Comparison of ENCODE assay signal across 2 cellular contexts in the genomic region with DNA sequence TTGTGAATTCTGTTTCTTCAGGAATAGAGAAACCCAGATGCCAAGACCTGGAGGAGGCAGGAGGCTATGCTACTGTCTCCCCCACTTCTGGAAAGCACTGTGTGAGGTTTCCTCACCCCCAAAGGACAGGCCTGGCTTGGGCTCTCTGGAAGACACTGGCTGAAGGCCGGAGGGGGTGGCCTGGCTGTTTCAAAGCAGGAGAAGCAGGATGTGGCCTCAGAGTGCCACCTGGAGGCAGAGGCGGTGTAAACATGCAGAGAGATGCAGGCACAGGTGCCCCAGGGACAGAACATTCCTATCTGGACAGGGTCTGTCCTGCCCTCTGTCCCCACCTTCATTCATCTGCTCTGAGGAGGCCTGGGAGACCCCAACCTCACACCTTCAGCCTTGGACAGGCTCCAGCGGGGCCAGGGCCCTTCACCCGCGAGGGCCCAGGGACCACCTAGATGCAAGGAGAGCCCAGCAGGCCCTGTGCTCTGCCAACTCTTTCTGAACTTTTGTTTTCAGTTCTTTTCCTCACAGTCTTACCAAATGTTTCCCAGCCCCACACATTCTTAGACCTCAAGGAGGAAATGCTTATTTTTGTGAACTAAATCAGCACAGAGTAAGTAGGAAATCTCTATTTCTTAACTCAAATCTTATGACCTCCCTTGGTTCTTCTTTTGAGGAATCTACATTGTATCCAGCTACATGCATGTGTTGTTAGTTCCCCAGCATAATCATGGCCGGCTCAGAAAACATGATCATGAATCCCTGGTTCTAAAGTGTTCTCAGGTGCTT.
TF ChIP-seq lines count a peak whose summit lies in the region.

No MANE protein-coding gene starts in this region.

TF ChIP-seq in SK-N-SH treated with all-trans-retinoic acid at 6 μM for 48 hours, 23 proteins besides CTCF, POLR2A, EP300 and RAD21 (continued from another document):
- TF ChIP-seq, protein P1, sequence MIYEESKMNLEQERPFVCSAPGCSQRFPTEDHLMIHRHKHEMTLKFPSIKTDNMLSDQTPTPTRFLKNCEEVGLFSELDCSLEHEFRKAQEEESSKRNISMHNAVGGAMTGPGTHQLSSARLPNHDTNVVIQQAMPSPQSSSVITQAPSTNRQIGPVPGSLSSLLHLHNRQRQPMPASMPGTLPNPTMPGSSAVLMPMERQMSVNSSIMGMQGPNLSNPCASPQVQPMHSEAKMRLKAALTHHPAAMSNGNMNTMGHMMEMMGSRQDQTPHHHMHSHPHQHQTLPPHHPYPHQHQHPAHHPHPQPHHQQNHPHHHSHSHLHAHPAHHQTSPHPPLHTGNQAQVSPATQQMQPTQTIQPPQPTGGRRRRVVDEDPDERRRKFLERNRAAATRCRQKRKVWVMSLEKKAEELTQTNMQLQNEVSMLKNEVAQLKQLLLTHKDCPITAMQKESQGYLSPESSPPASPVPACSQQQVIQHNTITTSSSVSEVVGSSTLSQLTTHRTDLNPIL (CRISPR knock-in tag; IDR thresholded peaks at IDR 0.05; ENCODE audit: low read depth), result no peak
- TF ChIP-seq GLIS3 (CRISPR knock-in tag; IDR thresholded peaks at IDR 0.05) (no peak), ZNF8 (CRISPR knock-in tag; IDR thresholded peaks at IDR 0.05) (no peak), OSR1 (CRISPR knock-in tag; IDR thresholded peaks at IDR 0.05) (no peak), TCF4 (CRISPR knock-in tag; IDR thresholded peaks at IDR 0.05; ENCODE audit: borderline replicate concordance) (no peak), PPARA (CRISPR knock-in tag; IDR thresholded peaks at IDR 0.05; ENCODE audit: borderline replicate concordance) (no peak), ISL1 (CRISPR knock-in tag; IDR thresholded peaks at IDR 0.05) (no peak), ZNF565 (CRISPR knock-in tag; conservative IDR thresholded peaks at IDR 0.05; ENCODE audit: low read depth) (no peak)
- TF ChIP-seq, protein P2, sequence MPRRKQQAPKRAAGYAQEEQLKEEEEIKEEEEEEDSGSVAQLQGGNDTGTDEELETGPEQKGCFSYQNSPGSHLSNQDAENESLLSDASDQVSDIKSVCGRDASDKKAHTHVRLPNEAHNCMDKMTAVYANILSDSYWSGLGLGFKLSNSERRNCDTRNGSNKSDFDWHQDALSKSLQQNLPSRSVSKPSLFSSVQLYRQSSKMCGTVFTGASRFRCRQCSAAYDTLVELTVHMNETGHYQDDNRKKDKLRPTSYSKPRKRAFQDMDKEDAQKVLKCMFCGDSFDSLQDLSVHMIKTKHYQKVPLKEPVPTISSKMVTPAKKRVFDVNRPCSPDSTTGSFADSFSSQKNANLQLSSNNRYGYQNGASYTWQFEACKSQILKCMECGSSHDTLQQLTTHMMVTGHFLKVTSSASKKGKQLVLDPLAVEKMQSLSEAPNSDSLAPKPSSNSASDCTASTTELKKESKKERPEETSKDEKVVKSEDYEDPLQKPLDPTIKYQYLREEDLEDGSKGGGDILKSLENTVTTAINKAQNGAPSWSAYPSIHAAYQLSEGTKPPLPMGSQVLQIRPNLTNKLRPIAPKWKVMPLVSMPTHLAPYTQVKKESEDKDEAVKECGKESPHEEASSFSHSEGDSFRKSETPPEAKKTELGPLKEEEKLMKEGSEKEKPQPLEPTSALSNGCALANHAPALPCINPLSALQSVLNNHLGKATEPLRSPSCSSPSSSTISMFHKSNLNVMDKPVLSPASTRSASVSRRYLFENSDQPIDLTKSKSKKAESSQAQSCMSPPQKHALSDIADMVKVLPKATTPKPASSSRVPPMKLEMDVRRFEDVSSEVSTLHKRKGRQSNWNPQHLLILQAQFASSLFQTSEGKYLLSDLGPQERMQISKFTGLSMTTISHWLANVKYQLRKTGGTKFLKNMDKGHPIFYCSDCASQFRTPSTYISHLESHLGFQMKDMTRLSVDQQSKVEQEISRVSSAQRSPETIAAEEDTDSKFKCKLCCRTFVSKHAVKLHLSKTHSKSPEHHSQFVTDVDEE (CRISPR knock-in tag; IDR thresholded peaks at IDR 0.05), result no peak

TF ChIP-seq in K562, 482 proteins besides CTCF, POLR2A, EP300 and RAD21 (continued from another document and continues in another):
- TF ChIP-seq, protein P3, sequence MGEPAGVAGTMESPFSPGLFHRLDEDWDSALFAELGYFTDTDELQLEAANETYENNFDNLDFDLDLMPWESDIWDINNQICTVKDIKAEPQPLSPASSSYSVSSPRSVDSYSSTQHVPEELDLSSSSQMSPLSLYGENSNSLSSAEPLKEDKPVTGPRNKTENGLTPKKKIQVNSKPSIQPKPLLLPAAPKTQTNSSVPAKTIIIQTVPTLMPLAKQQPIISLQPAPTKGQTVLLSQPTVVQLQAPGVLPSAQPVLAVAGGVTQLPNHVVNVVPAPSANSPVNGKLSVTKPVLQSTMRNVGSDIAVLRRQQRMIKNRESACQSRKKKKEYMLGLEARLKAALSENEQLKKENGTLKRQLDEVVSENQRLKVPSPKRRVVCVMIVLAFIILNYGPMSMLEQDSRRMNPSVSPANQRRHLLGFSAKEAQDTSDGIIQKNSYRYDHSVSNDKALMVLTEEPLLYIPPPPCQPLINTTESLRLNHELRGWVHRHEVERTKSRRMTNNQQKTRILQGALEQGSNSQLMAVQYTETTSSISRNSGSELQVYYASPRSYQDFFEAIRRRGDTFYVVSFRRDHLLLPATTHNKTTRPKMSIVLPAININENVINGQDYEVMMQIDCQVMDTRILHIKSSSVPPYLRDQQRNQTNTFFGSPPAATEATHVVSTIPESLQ (CRISPR knock-in tag; IDR thresholded peaks at IDR 0.05), result no peak
- TF ChIP-seq U2AF1 (optimal IDR thresholded peaks at IDR 0.05; ENCODE audit: low read depth, low read length), result no peak
- TF ChIP-seq, protein P4, sequence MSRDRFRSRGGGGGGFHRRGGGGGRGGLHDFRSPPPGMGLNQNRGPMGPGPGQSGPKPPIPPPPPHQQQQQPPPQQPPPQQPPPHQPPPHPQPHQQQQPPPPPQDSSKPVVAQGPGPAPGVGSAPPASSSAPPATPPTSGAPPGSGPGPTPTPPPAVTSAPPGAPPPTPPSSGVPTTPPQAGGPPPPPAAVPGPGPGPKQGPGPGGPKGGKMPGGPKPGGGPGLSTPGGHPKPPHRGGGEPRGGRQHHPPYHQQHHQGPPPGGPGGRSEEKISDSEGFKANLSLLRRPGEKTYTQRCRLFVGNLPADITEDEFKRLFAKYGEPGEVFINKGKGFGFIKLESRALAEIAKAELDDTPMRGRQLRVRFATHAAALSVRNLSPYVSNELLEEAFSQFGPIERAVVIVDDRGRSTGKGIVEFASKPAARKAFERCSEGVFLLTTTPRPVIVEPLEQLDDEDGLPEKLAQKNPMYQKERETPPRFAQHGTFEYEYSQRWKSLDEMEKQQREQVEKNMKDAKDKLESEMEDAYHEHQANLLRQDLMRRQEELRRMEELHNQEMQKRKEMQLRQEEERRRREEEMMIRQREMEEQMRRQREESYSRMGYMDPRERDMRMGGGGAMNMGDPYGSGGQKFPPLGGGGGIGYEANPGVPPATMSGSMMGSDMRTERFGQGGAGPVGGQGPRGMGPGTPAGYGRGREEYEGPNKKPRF (IDR thresholded peaks at IDR 0.05; ENCODE audit: low read depth, low read length), result no peak
- no peak for TF ChIP-seq ZNF384 (IDR thresholded peaks at IDR 0.05; ENCODE audit: low read depth, low read length)
- TF ChIP-seq CREM (IDR thresholded peaks at IDR 0.05; ENCODE audit: low read depth), result 0 out of 2 replicates have a peak, but pooled peaks have one; percentile 13
- TF ChIP-seq, protein P5, sequence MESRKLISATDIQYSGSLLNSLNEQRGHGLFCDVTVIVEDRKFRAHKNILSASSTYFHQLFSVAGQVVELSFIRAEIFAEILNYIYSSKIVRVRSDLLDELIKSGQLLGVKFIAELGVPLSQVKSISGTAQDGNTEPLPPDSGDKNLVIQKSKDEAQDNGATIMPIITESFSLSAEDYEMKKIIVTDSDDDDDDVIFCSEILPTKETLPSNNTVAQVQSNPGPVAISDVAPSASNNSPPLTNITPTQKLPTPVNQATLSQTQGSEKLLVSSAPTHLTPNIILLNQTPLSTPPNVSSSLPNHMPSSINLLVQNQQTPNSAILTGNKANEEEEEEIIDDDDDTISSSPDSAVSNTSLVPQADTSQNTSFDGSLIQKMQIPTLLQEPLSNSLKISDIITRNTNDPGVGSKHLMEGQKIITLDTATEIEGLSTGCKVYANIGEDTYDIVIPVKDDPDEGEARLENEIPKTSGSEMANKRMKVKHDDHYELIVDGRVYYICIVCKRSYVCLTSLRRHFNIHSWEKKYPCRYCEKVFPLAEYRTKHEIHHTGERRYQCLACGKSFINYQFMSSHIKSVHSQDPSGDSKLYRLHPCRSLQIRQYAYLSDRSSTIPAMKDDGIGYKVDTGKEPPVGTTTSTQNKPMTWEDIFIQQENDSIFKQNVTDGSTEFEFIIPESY (CRISPR knock-in tag; IDR thresholded peaks at IDR 0.05), result no peak
- TF ChIP-seq NCOA6 (IDR thresholded peaks at IDR 0.05), result no peak
- TF ChIP-seq MED1 (CRISPR knock-in tag; IDR thresholded peaks at IDR 0.05; ENCODE audit: borderline replicate concordance), result no peak
- TF ChIP-seq NR1H2 (CRISPR knock-in tag; IDR thresholded peaks at IDR 0.05), result no peak
- no peak for TF ChIP-seq OTX1 (CRISPR knock-in tag; IDR thresholded peaks at IDR 0.05)
- no peak for TF ChIP-seq CBX3 (IDR thresholded peaks at IDR 0.05; ENCODE audit: borderline replicate concordance in 1 of 2, low read length in 2 of 2)
- TF ChIP-seq ASH1L (IDR thresholded peaks at IDR 0.05; ENCODE audit: borderline replicate concordance, low read depth, partially characterized antibody), result no peak
- TF ChIP-seq NCOA2 (IDR thresholded peaks at IDR 0.05; ENCODE audit: partially characterized antibody in 2 of 2), result no peak
- TF ChIP-seq, protein P6, sequence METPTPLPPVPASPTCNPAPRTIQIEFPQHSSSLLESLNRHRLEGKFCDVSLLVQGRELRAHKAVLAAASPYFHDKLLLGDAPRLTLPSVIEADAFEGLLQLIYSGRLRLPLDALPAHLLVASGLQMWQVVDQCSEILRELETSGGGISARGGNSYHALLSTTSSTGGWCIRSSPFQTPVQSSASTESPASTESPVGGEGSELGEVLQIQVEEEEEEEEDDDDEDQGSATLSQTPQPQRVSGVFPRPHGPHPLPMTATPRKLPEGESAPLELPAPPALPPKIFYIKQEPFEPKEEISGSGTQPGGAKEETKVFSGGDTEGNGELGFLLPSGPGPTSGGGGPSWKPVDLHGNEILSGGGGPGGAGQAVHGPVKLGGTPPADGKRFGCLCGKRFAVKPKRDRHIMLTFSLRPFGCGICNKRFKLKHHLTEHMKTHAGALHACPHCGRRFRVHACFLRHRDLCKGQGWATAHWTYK (CRISPR knock-in tag; IDR thresholded peaks at IDR 0.05), result no peak
- TF ChIP-seq PRMT5 (CRISPR knock-in tag; IDR thresholded peaks at IDR 0.05), result no peak
- no peak for TF ChIP-seq ZNF324 (CRISPR knock-in tag; IDR thresholded peaks at IDR 0.05)
- no peak for TF ChIP-seq HDAC1 (IDR thresholded peaks at IDR 0.05)
- TF ChIP-seq, protein P7, sequence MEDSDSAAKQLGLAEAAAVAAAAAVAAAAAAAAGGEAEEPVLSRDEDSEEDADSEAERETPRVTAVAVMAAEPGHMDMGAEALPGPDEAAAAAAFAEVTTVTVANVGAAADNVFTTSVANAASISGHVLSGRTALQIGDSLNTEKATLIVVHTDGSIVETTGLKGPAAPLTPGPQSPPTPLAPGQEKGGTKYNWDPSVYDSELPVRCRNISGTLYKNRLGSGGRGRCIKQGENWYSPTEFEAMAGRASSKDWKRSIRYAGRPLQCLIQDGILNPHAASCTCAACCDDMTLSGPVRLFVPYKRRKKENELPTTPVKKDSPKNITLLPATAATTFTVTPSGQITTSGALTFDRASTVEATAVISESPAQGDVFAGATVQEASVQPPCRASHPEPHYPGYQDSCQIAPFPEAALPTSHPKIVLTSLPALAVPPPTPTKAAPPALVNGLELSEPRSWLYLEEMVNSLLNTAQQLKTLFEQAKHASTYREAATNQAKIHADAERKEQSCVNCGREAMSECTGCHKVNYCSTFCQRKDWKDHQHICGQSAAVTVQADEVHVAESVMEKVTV (CRISPR knock-in tag; IDR thresholded peaks at IDR 0.05), result peak; percentile 75
- no peak for TF ChIP-seq ZNF263 (CRISPR knock-in tag; IDR thresholded peaks at IDR 0.05; ENCODE audit: borderline replicate concordance)
- TF ChIP-seq YY1 (IDR thresholded peaks at IDR 0.05; ENCODE audit: borderline replicate concordance in 1 of 3, control insufficient read depth in 1 of 3, extremely low read depth in 1 of 3, insufficient read depth in 3 of 3, insufficient read length in 1 of 3, insufficient replicate concordance in 2 of 3, low read depth in 1 of 3, low read length in 2 of 3), result no peak
- TF ChIP-seq ZSCAN32 (CRISPR knock-in tag; IDR thresholded peaks at IDR 0.05), result no peak
- TF ChIP-seq MEF2D (tag; conservative IDR thresholded peaks at IDR 0.05; ENCODE audit: low read depth), result no peak
- no peak for TF ChIP-seq ZNF174 (CRISPR knock-in tag; IDR thresholded peaks at IDR 0.05)
- no peak for TF ChIP-seq ARNT (IDR thresholded peaks at IDR 0.05)
- TF ChIP-seq HNRNPUL1 (IDR thresholded peaks at IDR 0.05; ENCODE audit: low read length), result no peak
- TF ChIP-seq CBFA2T2 (conservative IDR thresholded peaks at IDR 0.05), result no peak
- TF ChIP-seq FOXK2 (conservative IDR thresholded peaks at IDR 0.05 in 1 of 2, IDR thresholded peaks at IDR 0.05 in 1 of 2; ENCODE audit: low read depth in 2 of 2), result peak; percentile 87 to 91
- no peak for TF ChIP-seq MCM2 (IDR thresholded peaks at IDR 0.05; ENCODE audit: low read depth)
- 0 out of 2 replicates have a peak, but pooled peaks have one; percentile 26 for TF ChIP-seq FOXJ2 (tag; IDR thresholded peaks at IDR 0.05)
- no peak for TF ChIP-seq PHF20 (IDR thresholded peaks at IDR 0.05; ENCODE audit: partially characterized antibody)
- peak; percentile 86 for TF ChIP-seq STAG1 (CRISPR knock-in tag; IDR thresholded peaks at IDR 0.05; ENCODE audit: borderline replicate concordance)
- no peak for TF ChIP-seq MYBL2 (IDR thresholded peaks at IDR 0.05; ENCODE audit: low read depth)
- no peak for TF ChIP-seq MYBL2 (CRISPR knock-in tag; IDR thresholded peaks at IDR 0.05; ENCODE audit: borderline replicate concordance)
- no peak for TF ChIP-seq MAFK (IDR thresholded peaks at IDR 0.05; ENCODE audit: low read length)
- 0 out of 4 replicates have a peak, but pooled peaks of 1 of the 2 experiments have one; percentile 7 for TF ChIP-seq RCOR1 (IDR thresholded peaks at IDR 0.05; ENCODE audit: borderline replicate concordance in 1 of 2, low read depth in 2 of 2, low read length in 2 of 2)
- TF ChIP-seq GATA2 (CRISPR knock-in tag; IDR thresholded peaks at IDR 0.05), result no peak
- TF ChIP-seq, protein P8, sequence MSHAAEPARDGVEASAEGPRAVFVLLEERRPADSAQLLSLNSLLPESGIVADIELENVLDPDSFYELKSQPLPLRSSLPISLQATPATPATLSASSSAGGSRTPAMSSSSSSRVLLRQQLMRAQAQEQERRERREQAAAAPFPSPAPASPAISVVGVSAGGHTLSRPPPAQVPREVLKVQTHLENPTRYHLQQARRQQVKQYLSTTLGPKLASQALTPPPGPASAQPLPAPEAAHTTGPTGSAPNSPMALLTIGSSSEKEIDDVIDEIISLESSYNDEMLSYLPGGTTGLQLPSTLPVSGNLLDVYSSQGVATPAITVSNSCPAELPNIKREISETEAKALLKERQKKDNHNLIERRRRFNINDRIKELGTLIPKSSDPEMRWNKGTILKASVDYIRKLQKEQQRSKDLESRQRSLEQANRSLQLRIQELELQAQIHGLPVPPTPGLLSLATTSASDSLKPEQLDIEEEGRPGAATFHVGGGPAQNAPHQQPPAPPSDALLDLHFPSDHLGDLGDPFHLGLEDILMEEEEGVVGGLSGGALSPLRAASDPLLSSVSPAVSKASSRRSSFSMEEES (CRISPR knock-in tag; IDR thresholded peaks at IDR 0.05), result no peak
- no peak for TF ChIP-seq JUNB (CRISPR knock-in tag; conservative IDR thresholded peaks at IDR 0.05)
- no peak for TF ChIP-seq RBM14 (IDR thresholded peaks at IDR 0.05; ENCODE audit: borderline replicate concordance, insufficient read depth, low read depth, low read length)
- TF ChIP-seq JUN (IDR thresholded peaks at IDR 0.05; ENCODE audit: borderline replicate concordance, low read depth, low read length), result no peak
- no peak for TF ChIP-seq JUN (CRISPR knock-in tag; IDR thresholded peaks at IDR 0.05; ENCODE audit: borderline replicate concordance)
- TF ChIP-seq RFX1 (IDR thresholded peaks at IDR 0.05), result no peak
